20 cellular contexts compared by ENCODE assay signal in the genomic region with DNA sequence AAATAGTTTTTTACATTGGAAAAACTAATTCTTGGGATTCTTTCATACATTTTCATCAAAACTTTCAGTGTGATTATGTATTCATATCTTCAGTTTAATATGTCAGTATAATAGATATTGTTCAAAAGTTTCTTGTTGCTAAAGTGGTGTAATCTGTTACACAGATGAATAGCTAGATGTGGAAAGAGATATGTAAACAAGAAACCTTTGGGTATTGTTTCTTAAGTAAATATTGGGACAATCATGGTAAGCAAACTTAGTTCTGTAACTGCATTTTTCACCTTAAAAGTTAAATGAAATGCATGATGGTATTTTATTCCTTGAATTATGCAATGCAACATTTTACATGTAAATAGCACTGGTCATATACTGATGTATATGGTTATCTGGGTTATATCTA. TPM values are rescaled to one million over a fixed set of nuclear protein-coding genes. Genes with fewer than 3 reads are reported as not detected.
DNase-seq lines count a peak whose midpoint lies in the region; ATAC-seq, FAIRE-seq and TF ChIP-seq lines count a peak whose summit lies in the region.
"Had no signal": no experiment of that assay in that cellular context is flagged by ENCODE, and none has a peak within 500 bp of the region (broad histone marks: within the 10 kb centered on the region; RNA-seq: fewer than 3 reads in every experiment).

No MANE protein-coding gene starts in this region.

- intact Hi-C loops in right lobe of liver (cut with DNase I): no loop called here
- intact Hi-C loops in sigmoid colon (cut with DNase I): no loop called here

- FAIRE-seq in islet of Langerhans (lab: Jason Lieb, UNC): peak; percentile 60
- FAIRE-seq: GM12878, GM19239, H1 had no signal

- TF ChIP-seq EP300 in sigmoid colon (IDR thresholded peaks at IDR 0.05): no peak

- no peaks in the 10 kb centered on the region for H3K27me3 Mint-ChIP-seq in T-helper 2 cell treated with Interferon-gamma antibody and Interleukin-4, amounts not matched to agents 5 μg/mL and 100 μg/mL, for 36 hours (ENCODE audit: low read depth)
- H3K27me3 Mint-ChIP-seq: CD4-positive, alpha-beta T cell had no signal

- H3K9me3 ChIP-seq in right lobe of liver (peaks cover 0 to 3% (median 0%) of the 10 kb centered on the region in 4 donors), sigmoid colon (no peaks in the 10 kb centered on the region)
- H3K9me3 ChIP-seq: Caco-2 had no signal

- TF ChIP-seq CTCF in right lobe of liver (IDR thresholded peaks at IDR 0.05) (no peak), sigmoid colon (IDR thresholded peaks at IDR 0.05) (no peak)

- no peak overlapping the region for H3K4me3 Mint-ChIP-seq in T-helper 2 cell treated with Interferon-gamma antibody and Interleukin-4, amounts not matched to agents 5 μg/mL and 100 μg/mL, for 36 hours
- H3K4me3 Mint-ChIP-seq: CD4-positive, alpha-beta T cell; H9 had no signal

- TF ChIP-seq POLR2A in right lobe of liver (IDR thresholded peaks at IDR 0.05) (no peak), sigmoid colon (IDR thresholded peaks at IDR 0.05) (no peak)

- no peak overlapping the region for H3K27ac Mint-ChIP-seq in T-helper 2 cell treated with Interferon-gamma antibody and Interleukin-4, amounts not matched to agents 5 μg/mL and 100 μg/mL, for 36 hours
- H3K27ac Mint-ChIP-seq: CD4-positive, alpha-beta T cell; H9 had no signal

- H3K4me1 ChIP-seq in right lobe of liver (peaks cover 0 to 24% (median 7%) of the 10 kb centered on the region in 4 donors), sigmoid colon (peaks cover 0 to 9% (median 2%) of the 10 kb centered on the region in 4 donors)

- H3K27ac ChIP-seq in right lobe of liver (no peak overlapping the region), sigmoid colon (no peak overlapping the region)
- H3K27ac ChIP-seq: C4-2B had no signal

- DNase-seq in DMS53 (lab: John Stamatoyannopoulos, UW) (peak; percentile 0), right lobe of liver (no peak), sigmoid colon (no peak)
- no peak for DNase-seq in T-helper 2 cell treated with Interferon-gamma antibody and Interleukin-4, amounts not matched to agents 5 μg/mL and 100 μg/mL, for 36 hours (ENCODE audit: low spot score)
- DNase-seq: ACHN; AML-193; Caco-2; CD4-positive, alpha-beta T cell; DMS153; DND-41; EL; H9 had no signal

- H3K9me3 Mint-ChIP-seq in T-helper 2 cell treated with Interferon-gamma antibody and Interleukin-4, amounts not matched to agents 5 μg/mL and 100 μg/mL, for 36 hours: no peaks in the 10 kb centered on the region
- H3K9me3 Mint-ChIP-seq: CD4-positive, alpha-beta T cell; H9 had no signal

- peaks cover 15% of the 10 kb centered on the region for H3K4me1 Mint-ChIP-seq in T-helper 2 cell treated with Interferon-gamma antibody and Interleukin-4, amounts not matched to agents 5 μg/mL and 100 μg/mL, for 36 hours (ENCODE audit: low read depth)

- H3K4me3 ChIP-seq in right lobe of liver: no peak overlapping the region
- H3K4me3 ChIP-seq in sigmoid colon: no peak overlapping the region
- H3K4me3 ChIP-seq: GM12878 had no signal

- H3K36me3 ChIP-seq in right lobe of liver: no peaks in the 10 kb centered on the region
- peaks cover 0 to 8% (median 0%) of the 10 kb centered on the region in 4 donors for H3K36me3 ChIP-seq in sigmoid colon

- ATAC-seq in right lobe of liver (peak; percentile 40 to 78 (median 74)), HG02884 (IDR thresholded peaks at IDR 0.05; ENCODE audit: unreplicated experiment) (no peak)
- ATAC-seq: GM12878 had no signal

- peaks cover 12% of the 10 kb centered on the region for H3K36me3 Mint-ChIP-seq in T-helper 2 cell treated with Interferon-gamma antibody and Interleukin-4, amounts not matched to agents 5 μg/mL and 100 μg/mL, for 36 hours (ENCODE audit: low read depth)

- no peaks in the 10 kb centered on the region for H3K27me3 ChIP-seq in right lobe of liver
- H3K27me3 ChIP-seq in sigmoid colon: no peaks in the 10 kb centered on the region

RNA-seq across cellular contexts. Expression of gene ABHD13, which starts 12.2 kb away (rescaled TPM):
- 1 to 10 TPM; 3.9 to 7.4 (median 4.8) TPM for total RNA-seq in right lobe of liver
- 10 to 100 TPM; 13.0 to 15.7 (median 14.2) TPM for total RNA-seq in sigmoid colon
- 1 to 10 TPM; 4.2 to 6.1 (median 4.9) TPM for polyA plus RNA-seq in sigmoid colon

RNA-seq across cellular contexts. Expression of gene LIG4, which starts 15.0 kb away (rescaled TPM):
- total RNA-seq in right lobe of liver (1 to 10 TPM; 6.2 to 10.0 (median 7.1) TPM), sigmoid colon (10 to 100 TPM in 2 of 4 donors, 1 to 10 TPM in 2; 8.3 to 11.5 (median 10.0) TPM)
- polyA plus RNA-seq in sigmoid colon: 1 to 10 TPM; 5.4 to 7.4 (median 6.4) TPM

RNA-seq across cellular contexts. Expression of gene TNFSF13B, which starts 39.1 kb away (rescaled TPM):
- total RNA-seq in right lobe of liver (1 to 10 TPM; 1.5 to 4.7 (median 3.6) TPM), sigmoid colon (1 to 10 TPM; 1.1 to 4.5 (median 2.9) TPM)
- 10 to 100 TPM in 1 of 3 donors, 1 to 10 TPM in 2; 1.8 to 11.5 (median 3.7) TPM for polyA plus RNA-seq in sigmoid colon
- total RNA-seq: A172, G401, H1 had no signal
- polyA plus RNA-seq: H1 had no signal
